ENCODE assay signal across 31 cellular contexts in the genomic region with DNA sequence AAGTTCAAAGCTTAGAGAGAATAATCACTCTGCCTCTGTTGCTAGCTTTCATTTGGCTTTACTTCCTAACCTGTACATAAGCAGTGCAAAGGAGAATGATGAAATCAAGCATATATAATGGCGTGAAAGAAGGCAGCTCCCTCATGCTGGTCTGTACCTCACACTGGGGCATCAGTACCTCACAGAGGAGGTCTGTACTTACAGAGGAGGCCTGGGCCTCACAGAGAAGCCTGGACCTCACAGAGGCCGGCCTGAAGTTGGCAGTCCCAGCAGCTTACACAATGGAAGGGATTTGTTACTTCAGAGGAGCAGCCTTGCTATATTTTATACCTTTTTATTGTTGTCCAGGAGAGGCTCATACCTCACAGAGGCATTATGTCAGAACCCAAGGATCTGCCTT. TPM values are rescaled to one million over a fixed set of nuclear protein-coding genes. Genes with fewer than 3 reads are reported as not detected.
A peak's percentile ranks its signal among the peaks of the same experiment; 100 is the strongest.
DNase-seq lines count a peak whose midpoint lies in the region; ATAC-seq and TF ChIP-seq lines count a peak whose summit lies in the region.
"Had no signal": no experiment of that assay in that cellular context is flagged by ENCODE, and none has a peak within 500 bp of the region (broad histone marks: within the 10 kb centered on the region; RNA-seq: fewer than 3 reads in every experiment).

No MANE protein-coding gene starts in this region.

- H3K27ac ChIP-seq in esophagus muscularis mucosa (replicated peaks in 1 of 4) = no peak overlapping the region
- H3K27ac ChIP-seq in parathyroid adenoma = peak overlapping the region; percentile 90
- H3K27ac ChIP-seq: 22Rv1; A549; BLaER1; BLaER1 treated with 17β-estradiol and CSF1 and Interleukin-3, amounts not matched to agents 10 nM and 100 nM; C4-2B had no signal

- no peak for TF ChIP-seq POLR2A in esophagus muscularis mucosa (IDR thresholded peaks at IDR 0.05; ENCODE audit: low read depth)

- no peaks in the 10 kb centered on the region for H3K4me1 ChIP-seq in esophagus muscularis mucosa
- H3K4me1 ChIP-seq in parathyroid adenoma = peaks cover 53% of the 10 kb centered on the region
- H3K4me1 ChIP-seq: A549, BE2C, Caco-2 had no signal

- no peak for TF ChIP-seq EP300 in esophagus muscularis mucosa (IDR thresholded peaks at IDR 0.05)

- H3K4me3 ChIP-seq in esophagus muscularis mucosa (no peak overlapping the region), parathyroid adenoma (ENCODE audit: low read depth, low read length) (no peak overlapping the region)
- H3K4me3 ChIP-seq: A549; BLaER1; BLaER1 treated with 17β-estradiol and CSF1 and Interleukin-3, amounts not matched to agents 10 nM and 100 nM had no signal

- H3K27me3 ChIP-seq in esophagus muscularis mucosa = no peaks in the 10 kb centered on the region
- H3K27me3 ChIP-seq in parathyroid adenoma (ENCODE audit: control insufficient read depth, insufficient read depth, low read length) = no peaks in the 10 kb centered on the region
- H3K27me3 ChIP-seq: BE2C; BLaER1; BLaER1 treated with 17β-estradiol and CSF1 and Interleukin-3, amounts not matched to agents 10 nM and 100 nM had no signal

- peak overlapping the region; percentile 57 for H2AFZ ChIP-seq in parathyroid adenoma

- ATAC-seq in GM18520 (IDR thresholded peaks at IDR 0.05; ENCODE audit: unreplicated experiment) = no peak
- ATAC-seq: CD8-positive, alpha-beta T cell had no signal

- no peaks in the 10 kb centered on the region for H3K79me2 ChIP-seq in parathyroid adenoma

- intact Hi-C loops in esophagus muscularis mucosa (cut with DNase I) = no loop called here

- TF ChIP-seq CTCF in esophagus muscularis mucosa (IDR thresholded peaks at IDR 0.05) (no peak), parathyroid adenoma (IDR thresholded peaks at IDR 0.05) (no peak)

- peaks cover 0 to 8% (median 6%) of the 10 kb centered on the region in 4 donors for H3K9me3 ChIP-seq in esophagus muscularis mucosa
- no peaks in the 10 kb centered on the region for H3K9me3 ChIP-seq in parathyroid adenoma (ENCODE audit: control insufficient read depth, low read length)
- H3K9me3 ChIP-seq: BE2C, Caco-2 had no signal

- no peak overlapping the region for H3K4me2 ChIP-seq in parathyroid adenoma (ENCODE audit: low read length)
- H3K4me2 ChIP-seq: A549; BLaER1; BLaER1 treated with 17β-estradiol and CSF1 and Interleukin-3, amounts not matched to agents 10 nM and 100 nM had no signal

- H3K36me3 ChIP-seq in esophagus muscularis mucosa (no peaks in the 10 kb centered on the region), parathyroid adenoma (ENCODE audit: control insufficient read depth, insufficient read depth, low read length) (no peaks in the 10 kb centered on the region)
- H3K36me3 ChIP-seq: BE2C; BLaER1; BLaER1 treated with 17β-estradiol and CSF1 and Interleukin-3, amounts not matched to agents 10 nM and 100 nM had no signal

- H3K9ac ChIP-seq in parathyroid adenoma = no peak overlapping the region
- H3K9ac ChIP-seq: BLaER1; BLaER1 treated with 17β-estradiol and CSF1 and Interleukin-3, amounts not matched to agents 10 nM and 100 nM had no signal

- peak; percentile 91 for DNase-seq in esophagus muscularis mucosa (ENCODE audit: extremely low spot score)
- peak; percentile 50 for DNase-seq in islet precursor cell
- no peak for DNase-seq in putamen (ENCODE audit: low spot score)
- no peak for DNase-seq in OCI-M2 (lab: John Stamatoyannopoulos, UW; ENCODE audit: unreplicated experiment)
- DNase-seq: 8988T; ACHN; AML-193; BE2C; C1 segment of cervical spinal cord; Caco-2; Calu3; CD4-positive, alpha-beta memory T cell; CD4-positive, alpha-beta T cell; CD4-positive, CD25-positive, alpha-beta regulatory T cell; CD8-positive, alpha-beta memory T cell; CD8-positive, alpha-beta T cell; COR-L47; DMS 273 treated with DMSO at 0.1 percent for 48 hours; DMS153; DMS53; DMS79; DMS79 treated with DMSO at 0.1 percent for 48 hours; DND-41; EL had no signal

- 88% methylated on average over 2 of the region's 2 CpGs for WGBS in esophagus muscularis mucosa

RNA-seq across cellular contexts. Expression of a gene that starts 53.2 kb away (rescaled TPM):
- total RNA-seq in esophagus muscularis mucosa = 10 to 100 TPM; 28.8 to 39.0 (median 29.6) TPM

Comparison
In these comparisons a context has a peak if more than half of its experiments do, and no peak if none do; other contexts are left out.
1. DNase-seq: peak in esophagus muscularis mucosa (single experiment) and islet precursor cell (single experiment); none in putamen (single experiment) and OCI-M2 (single experiment).